ENCODE assay signal across 2 cellular contexts in genomic region chr3:160564205-160564922, GRCh38.
TF ChIP-seq lines count a peak whose summit lies in the region.

No MANE protein-coding gene starts in this region.

TF ChIP-seq in H1, 55 proteins besides CTCF, POLR2A, EP300 and RAD21 (continued from another document):
- no peak for TF ChIP-seq E2F6 (IDR thresholded peaks at IDR 0.05)
- no peak for TF ChIP-seq JUND (IDR thresholded peaks at IDR 0.05; ENCODE audit: low read length)

TF ChIP-seq in neural cell, 6 proteins besides CTCF, POLR2A, EP300 and RAD21 (continued from another document):
- TF ChIP-seq, protein P1, sequence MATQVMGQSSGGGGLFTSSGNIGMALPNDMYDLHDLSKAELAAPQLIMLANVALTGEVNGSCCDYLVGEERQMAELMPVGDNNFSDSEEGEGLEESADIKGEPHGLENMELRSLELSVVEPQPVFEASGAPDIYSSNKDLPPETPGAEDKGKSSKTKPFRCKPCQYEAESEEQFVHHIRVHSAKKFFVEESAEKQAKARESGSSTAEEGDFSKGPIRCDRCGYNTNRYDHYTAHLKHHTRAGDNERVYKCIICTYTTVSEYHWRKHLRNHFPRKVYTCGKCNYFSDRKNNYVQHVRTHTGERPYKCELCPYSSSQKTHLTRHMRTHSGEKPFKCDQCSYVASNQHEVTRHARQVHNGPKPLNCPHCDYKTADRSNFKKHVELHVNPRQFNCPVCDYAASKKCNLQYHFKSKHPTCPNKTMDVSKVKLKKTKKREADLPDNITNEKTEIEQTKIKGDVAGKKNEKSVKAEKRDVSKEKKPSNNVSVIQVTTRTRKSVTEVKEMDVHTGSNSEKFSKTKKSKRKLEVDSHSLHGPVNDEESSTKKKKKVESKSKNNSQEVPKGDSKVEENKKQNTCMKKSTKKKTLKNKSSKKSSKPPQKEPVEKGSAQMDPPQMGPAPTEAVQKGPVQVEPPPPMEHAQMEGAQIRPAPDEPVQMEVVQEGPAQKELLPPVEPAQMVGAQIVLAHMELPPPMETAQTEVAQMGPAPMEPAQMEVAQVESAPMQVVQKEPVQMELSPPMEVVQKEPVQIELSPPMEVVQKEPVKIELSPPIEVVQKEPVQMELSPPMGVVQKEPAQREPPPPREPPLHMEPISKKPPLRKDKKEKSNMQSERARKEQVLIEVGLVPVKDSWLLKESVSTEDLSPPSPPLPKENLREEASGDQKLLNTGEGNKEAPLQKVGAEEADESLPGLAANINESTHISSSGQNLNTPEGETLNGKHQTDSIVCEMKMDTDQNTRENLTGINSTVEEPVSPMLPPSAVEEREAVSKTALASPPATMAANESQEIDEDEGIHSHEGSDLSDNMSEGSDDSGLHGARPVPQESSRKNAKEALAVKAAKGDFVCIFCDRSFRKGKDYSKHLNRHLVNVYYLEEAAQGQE (IDR thresholded peaks at IDR 0.05; ENCODE audit: borderline replicate concordance) = no peak
